ENCODE assay signal across 9 cellular contexts in the genomic region with DNA sequence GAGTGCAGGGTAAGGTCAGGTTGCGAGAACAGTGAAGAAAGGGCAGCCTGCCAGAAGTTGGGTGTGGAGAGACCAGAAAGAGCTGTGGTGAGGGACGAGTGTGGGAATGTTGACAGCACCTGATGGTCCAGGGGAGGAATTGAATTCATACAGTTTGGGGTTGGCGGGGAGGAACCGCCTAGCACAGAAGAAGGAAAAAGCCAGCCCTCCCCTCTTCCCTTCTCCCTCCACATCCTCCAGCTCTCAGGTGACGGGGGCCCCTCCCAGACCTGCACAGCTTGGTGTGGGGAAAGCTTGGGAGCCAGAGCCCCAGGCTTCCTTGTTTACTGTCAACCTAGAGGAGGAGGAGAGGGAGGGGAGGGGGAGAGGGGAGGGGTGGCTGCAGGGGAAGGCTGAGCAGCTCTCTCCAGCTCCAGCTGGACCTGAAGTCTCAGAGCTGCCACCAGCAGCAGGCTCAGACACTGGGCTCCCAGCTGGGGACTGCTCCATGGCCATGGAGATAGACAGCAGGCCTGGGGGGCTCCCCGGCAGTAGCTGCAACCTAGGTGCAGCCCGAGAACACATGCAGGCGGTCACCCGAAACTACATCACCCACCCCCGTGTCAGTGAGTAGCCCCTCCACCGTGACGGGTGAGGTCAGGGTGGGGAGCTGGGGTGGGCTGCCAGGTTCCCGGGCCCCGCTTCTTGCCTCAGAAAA. TPM values are rescaled to one million over a fixed set of nuclear protein-coding genes. Genes with fewer than 3 reads are reported as not detected.
DNase-seq lines count a peak whose midpoint lies in the region; ATAC-seq and TF ChIP-seq lines count a peak whose summit lies in the region.
"Had no signal": no experiment of that assay in that cellular context is flagged by ENCODE, and none has a peak within 500 bp of the region (broad histone marks: within the 10 kb centered on the region; RNA-seq: fewer than 3 reads in every experiment).

Gene ATP6V1B1, plus strand, starts transcription at position 433 of the 697 bp plus-strand sequence. Its CDS starts 55 bp downstream, at position 488.

- H3K4me3 Mint-ChIP-seq in glutamatergic neuron (ENCODE audit: unreplicated experiment), result no peak within 1 kb of the TSS
- no peak within 1 kb of the TSS for H3K4me3 Mint-ChIP-seq in activated CD8-positive, alpha-beta T cell treated with anti-CD3 and anti-CD28 coated beads for 36 hours

- H3K36me3 Mint-ChIP-seq in glutamatergic neuron (ENCODE audit: unreplicated experiment), result no peaks in the 10 kb centered on the region
- H3K36me3 Mint-ChIP-seq in activated CD8-positive, alpha-beta T cell treated with anti-CD3 and anti-CD28 coated beads for 36 hours (ENCODE audit: low read depth), result no peaks in the 10 kb centered on the region

- no peak for TF ChIP-seq CTCF in glutamatergic neuron (IDR thresholded peaks at IDR 0.05; ENCODE audit: partially characterized antibody, unreplicated experiment)
- TF ChIP-seq CTCF in activated CD8-positive, alpha-beta T cell treated with anti-CD3 and anti-CD28 coated beads for 36 hours (IDR thresholded peaks at IDR 0.05), result no peak

- H3K4me1 Mint-ChIP-seq in glutamatergic neuron (ENCODE audit: low read depth, unreplicated experiment), result peaks cover 5% of the 10 kb centered on the region
- H3K4me1 Mint-ChIP-seq in activated CD8-positive, alpha-beta T cell treated with anti-CD3 and anti-CD28 coated beads for 36 hours (ENCODE audit: low read depth), result no peaks in the 10 kb centered on the region

- POLR2A ChIA-PET in activated CD8-positive, alpha-beta T cell treated with anti-CD3 and anti-CD28 coated beads for 36 hours (lab: Charles Lee), result no interaction called here

- H3K27me3 Mint-ChIP-seq in glutamatergic neuron (ENCODE audit: unreplicated experiment), result peaks cover 4% of the 10 kb centered on the region
- peaks cover 13% of the 10 kb centered on the region for H3K27me3 Mint-ChIP-seq in activated CD8-positive, alpha-beta T cell treated with anti-CD3 and anti-CD28 coated beads for 36 hours

- DNase-seq in NCI-H2081 (lab: John Stamatoyannopoulos, UW) (peak; percentile 12 to 25), NCI-H2081 treated with DMSO at 0.1 percent for 48 hours (lab: John Stamatoyannopoulos, UW) (no peak), NCI-H2107 (lab: John Stamatoyannopoulos, UW) (peak; percentile 48), glutamatergic neuron (peak; percentile 58), sciatic nerve (ENCODE audit: low spot score) (peak; percentile 38)
- DNase-seq in effector CD8-positive, alpha-beta T cell (lab: John Stamatoyannopoulos, UW), result no peak
- DNase-seq in activated CD8-positive, alpha-beta T cell treated with anti-CD3 and anti-CD28 coated beads for 36 hours, result no peak
- DNase-seq: effector memory CD4-positive, alpha-beta T cell had no signal

- H3K27ac Mint-ChIP-seq in glutamatergic neuron (ENCODE audit: unreplicated experiment), result no peak within 1 kb of the TSS
- no peak within 1 kb of the TSS for H3K27ac Mint-ChIP-seq in activated CD8-positive, alpha-beta T cell treated with anti-CD3 and anti-CD28 coated beads for 36 hours

- CTCF ChIA-PET in activated CD8-positive, alpha-beta T cell treated with anti-CD3 and anti-CD28 coated beads for 36 hours (lab: Charles Lee), result interaction anchor here (1.2 to 4.9 kb wide), 2 partner anchors 11 to 74 kb away, joined by 3 to 37 read pairs; no protein-coding TSS in a partner anchor

- intact Hi-C loops in sciatic nerve (cut with DNase I), result no loop called here
- intact Hi-C loops in activated CD8-positive, alpha-beta T cell treated with anti-CD3 and anti-CD28 coated beads for 36 hours (cut with micrococcal nuclease), result no loop called here

- peaks cover 7% of the 10 kb centered on the region for H3K9me3 Mint-ChIP-seq in glutamatergic neuron (ENCODE audit: unreplicated experiment)
- H3K9me3 Mint-ChIP-seq in activated CD8-positive, alpha-beta T cell treated with anti-CD3 and anti-CD28 coated beads for 36 hours, result no peaks in the 10 kb centered on the region

- ATAC-seq in sciatic nerve (no peak), HG02884 (IDR thresholded peaks at IDR 0.05; ENCODE audit: unreplicated experiment) (no peak)
- ATAC-seq in activated CD8-positive, alpha-beta T cell treated with anti-CD3 and anti-CD28 coated beads for 36 hours, result no peak

RNA-seq across cellular contexts. Expression of gene ATP6V1B1, which starts in this region (rescaled TPM):
- total RNA-seq in glutamatergic neuron (ENCODE audit: unreplicated experiment) (not detected), sciatic nerve (1.3 TPM)
- total RNA-seq in activated CD8-positive, alpha-beta T cell treated with anti-CD3 and anti-CD28 coated beads for 36 hours, result not detected

Comparison
In these comparisons a context has a peak if more than half of its experiments do, and no peak if none do; other contexts are left out.
1. DNase-seq: peak in NCI-H2081 (2 of 2), NCI-H2107 (single experiment) and sciatic nerve (single experiment); none in NCI-H2081 treated with DMSO at 0.1 percent for 48 hours (single experiment), effector CD8-positive, alpha-beta T cell (single experiment) and activated CD8-positive, alpha-beta T cell treated with anti-CD3 and anti-CD28 coated beads for 36 hours (single experiment).
2. Peak in DNase-seq in glutamatergic neuron; RNA of the gene not detected or under 1 TPM.